ENCODE assay signal across 1 cellular context in the genomic region with DNA sequence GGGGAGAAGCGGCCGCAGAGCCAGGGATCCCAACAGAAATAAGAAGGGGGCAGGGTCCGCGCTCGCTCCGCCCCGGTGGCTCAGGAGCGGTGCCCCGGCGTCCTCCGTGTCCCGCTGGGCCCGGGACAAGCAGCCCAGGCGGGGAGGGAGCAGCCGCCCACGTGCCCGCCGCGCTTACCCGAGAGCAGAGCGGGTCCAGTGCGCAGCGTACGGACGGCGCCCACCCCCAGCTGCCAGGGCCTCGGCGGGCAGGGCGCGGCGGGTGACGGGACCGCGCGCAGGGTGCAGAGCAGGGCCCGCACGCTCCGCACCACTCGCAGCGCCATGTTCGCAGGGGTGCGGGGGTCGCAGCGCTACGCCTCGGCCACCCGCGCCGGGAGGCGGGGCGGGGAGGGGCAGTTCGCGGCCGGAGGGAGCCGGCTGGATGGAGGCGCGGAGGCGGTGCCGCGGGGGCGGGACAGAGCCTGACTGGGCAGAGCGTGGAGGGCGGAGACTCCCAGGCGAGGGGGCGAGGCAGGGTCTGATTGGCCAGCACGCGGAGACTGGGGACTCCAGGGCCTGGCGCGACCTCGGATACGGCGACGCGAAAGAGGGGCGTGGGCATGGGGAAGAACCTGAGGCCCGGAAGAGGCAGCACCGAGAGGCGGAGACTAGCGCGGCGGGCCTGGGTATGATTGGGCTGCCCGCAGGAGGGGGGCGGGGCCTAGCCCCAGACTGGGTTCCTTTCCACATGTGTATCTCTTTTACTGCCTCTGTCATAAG.
TF ChIP-seq lines count a peak whose summit lies in the region.

A gene (minus strand): TSS at position 443 of the 762 bp plus-strand sequence. CDS start 117 bp downstream, at position 326.

TF ChIP-seq in HepG2, 621 proteins besides CTCF, POLR2A, EP300 and RAD21 (continued from another document and continues in another):
- TF ChIP-seq, protein P1, sequence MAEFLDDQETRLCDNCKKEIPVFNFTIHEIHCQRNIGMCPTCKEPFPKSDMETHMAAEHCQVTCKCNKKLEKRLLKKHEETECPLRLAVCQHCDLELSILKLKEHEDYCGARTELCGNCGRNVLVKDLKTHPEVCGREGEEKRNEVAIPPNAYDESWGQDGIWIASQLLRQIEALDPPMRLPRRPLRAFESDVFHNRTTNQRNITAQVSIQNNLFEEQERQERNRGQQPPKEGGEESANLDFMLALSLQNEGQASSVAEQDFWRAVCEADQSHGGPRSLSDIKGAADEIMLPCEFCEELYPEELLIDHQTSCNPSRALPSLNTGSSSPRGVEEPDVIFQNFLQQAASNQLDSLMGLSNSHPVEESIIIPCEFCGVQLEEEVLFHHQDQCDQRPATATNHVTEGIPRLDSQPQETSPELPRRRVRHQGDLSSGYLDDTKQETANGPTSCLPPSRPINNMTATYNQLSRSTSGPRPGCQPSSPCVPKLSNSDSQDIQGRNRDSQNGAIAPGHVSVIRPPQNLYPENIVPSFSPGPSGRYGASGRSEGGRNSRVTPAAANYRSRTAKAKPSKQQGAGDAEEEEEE (CRISPR knock-in tag; IDR thresholded peaks at IDR 0.05; ENCODE audit: borderline replicate concordance): no peak
- TF ChIP-seq, protein P2, sequence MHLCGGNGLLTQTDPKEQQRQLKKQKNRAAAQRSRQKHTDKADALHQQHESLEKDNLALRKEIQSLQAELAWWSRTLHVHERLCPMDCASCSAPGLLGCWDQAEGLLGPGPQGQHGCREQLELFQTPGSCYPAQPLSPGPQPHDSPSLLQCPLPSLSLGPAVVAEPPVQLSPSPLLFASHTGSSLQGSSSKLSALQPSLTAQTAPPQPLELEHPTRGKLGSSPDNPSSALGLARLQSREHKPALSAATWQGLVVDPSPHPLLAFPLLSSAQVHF (CRISPR knock-in tag; IDR thresholded peaks at IDR 0.05): peak; percentile 87
- TF ChIP-seq ZNF460 (CRISPR knock-in tag; IDR thresholded peaks at IDR 0.05; ENCODE audit: borderline replicate concordance) (no peak), ELF1 (CRISPR knock-in tag; IDR thresholded peaks at IDR 0.05) (peak; percentile 89), ELF4 (CRISPR knock-in tag; IDR thresholded peaks at IDR 0.05; ENCODE audit: borderline replicate concordance) (peak; percentile 15; the same call in 1 of the 2 replicates), STAT5B (CRISPR knock-in tag; IDR thresholded peaks at IDR 0.05) (no peak), SMARCC2 (IDR thresholded peaks at IDR 0.05) (no peak), ZFP82 (CRISPR knock-in tag; IDR thresholded peaks at IDR 0.05; ENCODE audit: borderline replicate concordance) (0 out of 2 replicates have a peak, but pooled peaks have one; percentile 10), KDM5A (IDR thresholded peaks at IDR 0.05; ENCODE audit: borderline replicate concordance, low read length) (no peak; the same call in 1 of the 2 replicates), AGO1 (IDR thresholded peaks at IDR 0.05; ENCODE audit: low read depth, low read length, poor library complexity, severe bottlenecking) (no peak), ZC3H13 (CRISPR knock-in tag; IDR thresholded peaks at IDR 0.05) (0 out of 2 replicates have a peak, but pooled peaks have one; percentile 43), POLR2AphosphoS2 (IDR thresholded peaks at IDR 0.05; ENCODE audit: low read depth, low read length) (no peak), ZNF878 (CRISPR knock-in tag; IDR thresholded peaks at IDR 0.05) (no peak), ELF3 (CRISPR knock-in tag; IDR thresholded peaks at IDR 0.05) (peak; percentile 81), ZMAT3 (CRISPR knock-in tag; conservative IDR thresholded peaks at IDR 0.05) (peak; percentile 94), TAF15 (IDR thresholded peaks at IDR 0.05; ENCODE audit: low read depth, low read length, poor library complexity, severe bottlenecking) (peak; percentile 24), ZNF598 (CRISPR knock-in tag; IDR thresholded peaks at IDR 0.05; ENCODE audit: borderline replicate concordance) (no peak), SMAD1 (CRISPR knock-in tag; IDR thresholded peaks at IDR 0.05; ENCODE audit: borderline replicate concordance, low read depth) (peak; percentile 94; the same call in 1 of the 2 replicates), SNRNP70 (IDR thresholded peaks at IDR 0.05; ENCODE audit: low read depth, low read length) (no peak), ZNF10 (CRISPR knock-in tag; IDR thresholded peaks at IDR 0.05; ENCODE audit: borderline replicate concordance, low read depth) (no peak)
- TF ChIP-seq, protein P3, sequence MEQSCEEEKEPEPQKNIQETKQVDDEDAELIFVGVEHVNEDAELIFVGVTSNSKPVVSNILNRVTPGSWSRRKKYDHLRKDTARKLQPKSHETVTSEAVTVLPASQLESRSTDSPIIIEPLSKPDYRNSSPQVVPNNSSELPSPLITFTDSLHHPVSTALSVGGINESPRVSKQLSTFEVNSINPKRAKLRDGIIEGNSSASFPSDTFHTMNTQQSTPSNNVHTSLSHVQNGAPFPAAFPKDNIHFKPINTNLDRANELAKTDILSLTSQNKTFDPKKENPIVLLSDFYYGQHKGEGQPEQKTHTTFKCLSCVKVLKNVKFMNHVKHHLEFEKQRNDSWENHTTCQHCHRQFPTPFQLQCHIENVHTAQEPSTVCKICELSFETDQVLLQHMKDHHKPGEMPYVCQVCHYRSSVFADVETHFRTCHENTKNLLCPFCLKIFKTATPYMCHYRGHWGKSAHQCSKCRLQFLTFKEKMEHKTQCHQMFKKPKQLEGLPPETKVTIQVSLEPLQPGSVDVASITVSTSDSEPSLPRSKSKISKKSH (CRISPR knock-in tag; IDR thresholded peaks at IDR 0.05; ENCODE audit: borderline replicate concordance): no peak
- TF ChIP-seq, protein P4, sequence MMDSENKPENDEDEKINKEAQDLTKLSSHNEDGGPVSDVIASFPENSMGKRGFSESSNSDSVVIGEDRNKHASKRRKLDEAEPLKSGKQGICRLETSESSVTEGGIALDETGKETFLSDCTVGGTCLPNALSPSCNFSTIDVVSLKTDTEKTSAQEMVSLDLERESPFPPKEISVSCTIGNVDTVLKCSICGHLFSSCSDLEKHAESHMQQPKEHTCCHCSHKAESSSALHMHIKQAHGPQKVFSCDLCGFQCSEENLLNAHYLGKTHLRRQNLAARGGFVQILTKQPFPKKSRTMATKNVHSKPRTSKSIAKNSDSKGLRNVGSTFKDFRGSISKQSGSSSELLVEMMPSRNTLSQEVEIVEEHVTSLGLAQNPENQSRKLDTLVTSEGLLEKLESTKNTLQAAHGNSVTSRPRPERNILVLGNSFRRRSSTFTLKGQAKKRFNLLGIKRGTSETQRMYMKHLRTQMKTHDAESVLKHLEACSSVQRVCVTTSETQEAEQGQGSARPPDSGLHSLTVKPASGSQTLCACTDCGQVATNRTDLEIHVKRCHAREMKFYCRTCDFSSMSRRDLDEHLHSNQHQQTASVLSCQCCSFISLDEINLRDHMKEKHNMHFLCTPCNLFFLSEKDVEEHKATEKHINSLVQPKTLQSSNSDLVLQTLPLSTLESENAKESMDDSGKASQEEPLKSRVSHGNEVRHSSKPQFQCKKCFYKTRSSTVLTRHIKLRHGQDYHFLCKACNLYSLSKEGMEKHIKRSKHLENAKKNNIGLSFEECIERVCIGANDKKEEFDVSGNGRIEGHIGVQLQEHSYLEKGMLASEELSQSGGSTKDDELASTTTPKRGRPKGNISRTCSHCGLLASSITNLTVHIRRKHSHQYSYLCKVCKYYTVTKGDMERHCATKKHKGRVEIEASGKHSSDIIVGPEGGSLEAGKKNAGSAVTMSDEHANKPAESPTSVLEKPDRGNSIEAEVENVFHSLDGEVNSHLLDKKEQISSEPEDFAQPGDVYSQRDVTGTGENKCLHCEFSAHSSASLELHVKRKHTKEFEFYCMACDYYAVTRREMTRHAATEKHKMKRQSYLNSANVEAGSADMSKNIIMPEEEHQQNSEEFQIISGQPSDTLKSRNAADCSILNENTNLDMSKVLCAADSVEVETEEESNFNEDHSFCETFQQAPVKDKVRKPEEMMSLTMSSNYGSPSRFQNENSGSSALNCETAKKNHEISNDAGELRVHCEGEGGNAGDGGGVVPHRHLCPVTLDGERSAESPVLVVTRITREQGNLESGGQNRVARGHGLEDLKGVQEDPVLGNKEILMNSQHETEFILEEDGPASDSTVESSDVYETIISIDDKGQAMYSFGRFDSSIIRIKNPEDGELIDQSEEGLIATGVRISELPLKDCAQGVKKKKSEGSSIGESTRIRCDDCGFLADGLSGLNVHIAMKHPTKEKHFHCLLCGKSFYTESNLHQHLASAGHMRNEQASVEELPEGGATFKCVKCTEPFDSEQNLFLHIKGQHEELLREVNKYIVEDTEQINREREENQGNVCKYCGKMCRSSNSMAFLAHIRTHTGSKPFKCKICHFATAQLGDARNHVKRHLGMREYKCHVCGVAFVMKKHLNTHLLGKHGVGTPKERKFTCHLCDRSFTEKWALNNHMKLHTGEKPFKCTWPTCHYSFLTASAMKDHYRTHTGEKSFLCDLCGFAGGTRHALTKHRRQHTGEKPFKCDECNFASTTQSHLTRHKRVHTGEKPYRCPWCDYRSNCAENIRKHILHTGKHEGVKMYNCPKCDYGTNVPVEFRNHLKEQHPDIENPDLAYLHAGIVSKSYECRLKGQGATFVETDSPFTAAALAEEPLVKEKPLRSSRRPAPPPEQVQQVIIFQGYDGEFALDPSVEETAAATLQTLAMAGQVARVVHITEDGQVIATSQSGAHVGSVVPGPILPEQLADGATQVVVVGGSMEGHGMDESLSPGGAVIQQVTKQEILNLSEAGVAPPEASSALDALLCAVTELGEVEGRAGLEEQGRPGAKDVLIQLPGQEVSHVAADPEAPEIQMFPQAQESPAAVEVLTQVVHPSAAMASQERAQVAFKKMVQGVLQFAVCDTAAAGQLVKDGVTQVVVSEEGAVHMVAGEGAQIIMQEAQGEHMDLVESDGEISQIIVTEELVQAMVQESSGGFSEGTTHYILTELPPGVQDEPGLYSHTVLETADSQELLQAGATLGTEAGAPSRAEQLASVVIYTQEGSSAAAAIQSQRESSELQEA (CRISPR knock-in tag; IDR thresholded peaks at IDR 0.05; ENCODE audit: not compliant biosample characterization): no peak
- TF ChIP-seq, protein P5, sequence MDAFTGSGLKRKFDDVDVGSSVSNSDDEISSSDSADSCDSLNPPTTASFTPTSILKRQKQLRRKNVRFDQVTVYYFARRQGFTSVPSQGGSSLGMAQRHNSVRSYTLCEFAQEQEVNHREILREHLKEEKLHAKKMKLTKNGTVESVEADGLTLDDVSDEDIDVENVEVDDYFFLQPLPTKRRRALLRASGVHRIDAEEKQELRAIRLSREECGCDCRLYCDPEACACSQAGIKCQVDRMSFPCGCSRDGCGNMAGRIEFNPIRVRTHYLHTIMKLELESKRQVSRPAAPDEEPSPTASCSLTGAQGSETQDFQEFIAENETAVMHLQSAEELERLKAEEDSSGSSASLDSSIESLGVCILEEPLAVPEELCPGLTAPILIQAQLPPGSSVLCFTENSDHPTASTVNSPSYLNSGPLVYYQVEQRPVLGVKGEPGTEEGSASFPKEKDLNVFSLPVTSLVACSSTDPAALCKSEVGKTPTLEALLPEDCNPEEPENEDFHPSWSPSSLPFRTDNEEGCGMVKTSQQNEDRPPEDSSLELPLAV (CRISPR knock-in tag; conservative IDR thresholded peaks at IDR 0.05; ENCODE audit: low read depth): no peak
- TF ChIP-seq, protein P6, sequence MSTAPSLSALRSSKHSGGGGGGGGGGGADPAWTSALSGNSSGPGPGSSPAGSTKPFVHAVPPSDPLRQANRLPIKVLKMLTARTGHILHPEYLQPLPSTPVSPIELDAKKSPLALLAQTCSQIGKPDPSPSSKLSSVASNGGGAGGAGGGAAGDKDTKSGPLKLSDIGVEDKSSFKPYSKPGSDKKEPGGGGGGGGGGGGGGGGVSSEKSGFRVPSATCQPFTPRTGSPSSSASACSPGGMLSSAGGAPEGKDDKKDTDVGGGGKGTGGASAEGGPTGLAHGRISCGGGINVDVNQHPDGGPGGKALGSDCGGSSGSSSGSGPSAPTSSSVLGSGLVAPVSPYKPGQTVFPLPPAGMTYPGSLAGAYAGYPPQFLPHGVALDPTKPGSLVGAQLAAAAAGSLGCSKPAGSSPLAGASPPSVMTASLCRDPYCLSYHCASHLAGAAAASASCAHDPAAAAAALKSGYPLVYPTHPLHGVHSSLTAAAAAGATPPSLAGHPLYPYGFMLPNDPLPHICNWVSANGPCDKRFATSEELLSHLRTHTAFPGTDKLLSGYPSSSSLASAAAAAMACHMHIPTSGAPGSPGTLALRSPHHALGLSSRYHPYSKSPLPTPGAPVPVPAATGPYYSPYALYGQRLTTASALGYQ (CRISPR knock-in tag; IDR thresholded peaks at IDR 0.05): no peak
- TF ChIP-seq, protein P7, sequence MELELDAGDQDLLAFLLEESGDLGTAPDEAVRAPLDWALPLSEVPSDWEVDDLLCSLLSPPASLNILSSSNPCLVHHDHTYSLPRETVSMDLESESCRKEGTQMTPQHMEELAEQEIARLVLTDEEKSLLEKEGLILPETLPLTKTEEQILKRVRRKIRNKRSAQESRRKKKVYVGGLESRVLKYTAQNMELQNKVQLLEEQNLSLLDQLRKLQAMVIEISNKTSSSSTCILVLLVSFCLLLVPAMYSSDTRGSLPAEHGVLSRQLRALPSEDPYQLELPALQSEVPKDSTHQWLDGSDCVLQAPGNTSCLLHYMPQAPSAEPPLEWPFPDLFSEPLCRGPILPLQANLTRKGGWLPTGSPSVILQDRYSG (CRISPR knock-in tag; IDR thresholded peaks at IDR 0.05): 0 out of 2 replicates have a peak, but pooled peaks have one; percentile 35
- TF ChIP-seq, protein P8, sequence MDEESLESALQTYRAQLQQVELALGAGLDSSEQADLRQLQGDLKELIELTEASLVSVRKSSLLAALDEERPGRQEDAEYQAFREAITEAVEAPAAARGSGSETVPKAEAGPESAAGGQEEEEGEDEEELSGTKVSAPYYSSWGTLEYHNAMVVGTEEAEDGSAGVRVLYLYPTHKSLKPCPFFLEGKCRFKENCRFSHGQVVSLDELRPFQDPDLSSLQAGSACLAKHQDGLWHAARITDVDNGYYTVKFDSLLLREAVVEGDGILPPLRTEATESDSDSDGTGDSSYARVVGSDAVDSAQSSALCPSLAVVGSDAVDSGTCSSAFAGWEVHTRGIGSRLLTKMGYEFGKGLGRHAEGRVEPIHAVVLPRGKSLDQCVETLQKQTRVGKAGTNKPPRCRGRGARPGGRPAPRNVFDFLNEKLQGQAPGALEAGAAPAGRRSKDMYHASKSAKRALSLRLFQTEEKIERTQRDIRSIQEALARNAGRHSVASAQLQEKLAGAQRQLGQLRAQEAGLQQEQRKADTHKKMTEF (CRISPR knock-in tag; IDR thresholded peaks at IDR 0.05): peak; percentile 53
- TF ChIP-seq, protein P9, sequence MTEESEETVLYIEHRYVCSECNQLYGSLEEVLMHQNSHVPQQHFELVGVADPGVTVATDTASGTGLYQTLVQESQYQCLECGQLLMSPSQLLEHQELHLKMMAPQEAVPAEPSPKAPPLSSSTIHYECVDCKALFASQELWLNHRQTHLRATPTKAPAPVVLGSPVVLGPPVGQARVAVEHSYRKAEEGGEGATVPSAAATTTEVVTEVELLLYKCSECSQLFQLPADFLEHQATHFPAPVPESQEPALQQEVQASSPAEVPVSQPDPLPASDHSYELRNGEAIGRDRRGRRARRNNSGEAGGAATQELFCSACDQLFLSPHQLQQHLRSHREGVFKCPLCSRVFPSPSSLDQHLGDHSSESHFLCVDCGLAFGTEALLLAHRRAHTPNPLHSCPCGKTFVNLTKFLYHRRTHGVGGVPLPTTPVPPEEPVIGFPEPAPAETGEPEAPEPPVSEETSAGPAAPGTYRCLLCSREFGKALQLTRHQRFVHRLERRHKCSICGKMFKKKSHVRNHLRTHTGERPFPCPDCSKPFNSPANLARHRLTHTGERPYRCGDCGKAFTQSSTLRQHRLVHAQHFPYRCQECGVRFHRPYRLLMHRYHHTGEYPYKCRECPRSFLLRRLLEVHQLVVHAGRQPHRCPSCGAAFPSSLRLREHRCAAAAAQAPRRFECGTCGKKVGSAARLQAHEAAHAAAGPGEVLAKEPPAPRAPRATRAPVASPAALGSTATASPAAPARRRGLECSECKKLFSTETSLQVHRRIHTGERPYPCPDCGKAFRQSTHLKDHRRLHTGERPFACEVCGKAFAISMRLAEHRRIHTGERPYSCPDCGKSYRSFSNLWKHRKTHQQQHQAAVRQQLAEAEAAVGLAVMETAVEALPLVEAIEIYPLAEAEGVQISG (CRISPR knock-in tag; IDR thresholded peaks at IDR 0.05): peak; percentile 77
